1 cellular context compared by ENCODE assay signal in the genomic region with DNA sequence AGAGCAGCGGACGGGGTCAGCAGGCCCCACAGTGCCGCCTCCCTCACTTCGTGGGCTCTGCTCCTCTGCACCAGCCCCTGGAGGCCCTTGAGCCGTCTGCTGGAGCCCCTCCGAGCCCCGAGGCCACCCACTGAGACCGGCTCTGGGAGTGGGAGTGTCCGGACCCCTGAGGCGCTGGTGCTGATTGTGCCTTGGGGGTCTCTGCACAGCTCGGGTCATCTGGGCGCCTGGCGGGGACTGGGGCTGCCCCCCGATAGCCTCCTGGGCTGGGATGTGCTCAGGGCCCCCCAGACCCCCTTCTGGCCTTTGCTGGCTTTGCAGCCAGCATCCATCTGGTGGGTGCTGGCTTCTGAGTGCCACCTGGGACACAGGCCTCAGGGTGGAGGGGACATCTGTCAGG.
A peak's percentile ranks its signal among the peaks of the same experiment; 100 is the strongest.
TF ChIP-seq lines count a peak whose summit lies in the region.

No MANE protein-coding gene starts in this region.

TF ChIP-seq in K562, 482 proteins besides CTCF, POLR2A, EP300 and RAD21:
- TF ChIP-seq POLR2G (IDR thresholded peaks at IDR 0.05; ENCODE audit: low read depth, low read length): peak; percentile 10; the same call in 1 of the 2 replicates
- no peak for TF ChIP-seq SUPT5H (IDR thresholded peaks at IDR 0.05)
